In genomic region chr14:103102689-103103260, GRCh38 we compare ENCODE assay signal across 19 cellular contexts. TPM values are rescaled to one million over a fixed set of nuclear protein-coding genes. Genes with fewer than 3 reads are reported as not detected.
A peak's percentile ranks its signal among the peaks of the same experiment; 100 is the strongest.
DNase-seq lines count a peak whose midpoint lies in the region; ATAC-seq, FAIRE-seq and TF ChIP-seq lines count a peak whose summit lies in the region.
"Had no signal": no experiment of that assay in that cellular context is flagged by ENCODE, and none has a peak within 500 bp of the region (broad histone marks: within the 10 kb centered on the region; RNA-seq: fewer than 3 reads in every experiment).

No MANE protein-coding gene starts in this region.

- no peak overlapping the region for H2AFZ ChIP-seq in K562 (ENCODE audit: low read depth, low read length)
- no peak overlapping the region for H2AFZ ChIP-seq in mammary epithelial cell (ENCODE audit: low read depth, low read length)

- H3K27me3 ChIP-seq in right cardiac atrium (ENCODE audit: control insufficient read depth, insufficient read depth) (no peaks in the 10 kb centered on the region), heart left ventricle (peaks cover 17 to 72% (median 44%) of the 10 kb centered on the region in 9 donors), K562 (ENCODE audit: control insufficient read depth in 2 of 2, insufficient read depth in 2 of 2, low read length in 2 of 2) (no peaks in the 10 kb centered on the region), right lobe of liver (no peaks in the 10 kb centered on the region), mammary epithelial cell (ENCODE audit: insufficient read depth, low read length) (peaks cover 30% of the 10 kb centered on the region)

- H3K9ac ChIP-seq in K562 (ENCODE audit: insufficient read depth in 1 of 2, low read depth in 2 of 2, low read length in 2 of 2) (no peak overlapping the region), mammary epithelial cell (ENCODE audit: insufficient read depth, low read length) (no peak overlapping the region)
- H3K9ac ChIP-seq: SK-N-SH had no signal

- TF ChIP-seq POLR2A in heart left ventricle (IDR thresholded peaks at IDR 0.05) (no peak), K562 (conservative IDR thresholded peaks at IDR 0.05) (no peak), right lobe of liver (IDR thresholded peaks at IDR 0.05) (no peak)

- intact Hi-C loops in right cardiac atrium (cut with DNase I) = loop anchor here in 2 of 4 donors (10.0 kb wide), 2 partner anchors 82 to 192 kb away; no protein-coding TSS in a partner anchor
- intact Hi-C loops in heart left ventricle (cut with DNase I) = loop anchor here in 1 of 10 donors (10.0 kb wide), 1 partner anchor 82 kb away; no protein-coding TSS in a partner anchor
- intact Hi-C loops in K562 (cut with micrococcal nuclease) = no loop called here
- intact Hi-C loops in right lobe of liver (cut with DNase I) = loop anchor here (10.0 kb wide), 2 partner anchors 82 to 182 kb away; no protein-coding TSS in a partner anchor
- intact Hi-C loops in mammary epithelial cell (cut with micrococcal nuclease) = no loop called here

- H4K20me1 ChIP-seq in K562 (replicated peaks; ENCODE audit: control insufficient read depth, insufficient read depth, low read length) (no peaks in the 10 kb centered on the region), mammary epithelial cell (ENCODE audit: insufficient read depth, low read length) (peaks cover 3% of the 10 kb centered on the region)

- H3K4me1 ChIP-seq in right cardiac atrium (ENCODE audit: control insufficient read depth, insufficient read depth, low read length) (no peaks in the 10 kb centered on the region), heart left ventricle (peaks cover 0 to 36% (median 22%) of the 10 kb centered on the region in 12 donors), K562 (replicated peaks in 1 of 2; ENCODE audit: control insufficient read depth in 2 of 2, insufficient read depth in 2 of 2, low read length in 2 of 2) (peaks cover 34 to 92% of the 10 kb centered on the region in 2 experiments), right lobe of liver (peaks cover 0 to 77% (median 30%) of the 10 kb centered on the region in 4 donors), mammary epithelial cell (ENCODE audit: insufficient read depth, low read length) (peaks cover 14% of the 10 kb centered on the region)

- H3K79me2 ChIP-seq in K562 (ENCODE audit: control insufficient read depth, insufficient read depth, low read length) = peaks cover 11% of the 10 kb centered on the region; the same call in 2 of the 3 replicates
- H3K79me2 ChIP-seq in mammary epithelial cell (ENCODE audit: insufficient read depth, low read length) = no peaks in the 10 kb centered on the region

- dilution Hi-C loops in mammary epithelial cell (cut with HindIII; ENCODE audit: low sequenced_read_pairs) = no loop called here

- DNase-seq in right cardiac atrium (peak in 2 of 3 donors; percentile 63 to 64), heart left ventricle (no peak), K562 (ENCODE audit: extremely low read depth in 1 of 4, low spot score in 3 of 4) (no peak), right lobe of liver (peak in 2 of 3 donors; percentile 42 to 64), ureter (ENCODE audit: low spot score) (peak; percentile 44), amniotic stem cell (lab: John Stamatoyannopoulos, UW) (no peak), mammary epithelial cell (no peak)
- DNase-seq: Karpas-422, NCI-H1417 treated with DMSO at 0.1 percent for 48 hours had no signal

- no peaks in the 10 kb centered on the region for H3K36me3 ChIP-seq in heart left ventricle
- H3K36me3 ChIP-seq in K562 (ENCODE audit: control insufficient read depth, insufficient read depth, low read length) = peaks cover 6% of the 10 kb centered on the region; the same call in 1 of the 3 replicates
- H3K36me3 ChIP-seq in right lobe of liver = peaks cover 0 to 7% (median 0%) of the 10 kb centered on the region in 4 donors
- H3K36me3 ChIP-seq in mammary epithelial cell (ENCODE audit: insufficient read depth, low read length) = no peaks in the 10 kb centered on the region

- H3K9me1 ChIP-seq in K562 (ENCODE audit: control insufficient read depth, insufficient read depth, low read length) = no peaks in the 10 kb centered on the region

- no peak for TF ChIP-seq EP300 in K562 (IDR thresholded peaks at IDR 0.05; ENCODE audit: low read length)

- TF ChIP-seq CTCF in heart left ventricle (IDR thresholded peaks at IDR 0.05) (no peak), K562 (IDR thresholded peaks at IDR 0.05 in 2 of 3, conservative IDR thresholded peaks at IDR 0.05 in 1 of 3; ENCODE audit: insufficient read depth in 2 of 3, low read depth in 1 of 3, low read length in 3 of 3) (no peak), right lobe of liver (IDR thresholded peaks at IDR 0.05) (no peak), mammary epithelial cell (conservative IDR thresholded peaks at IDR 0.05 in 1 of 2, IDR thresholded peaks at IDR 0.05 in 1 of 2; ENCODE audit: extremely low read depth in 1 of 2, insufficient read depth in 1 of 2, low read depth in 1 of 2, low read length in 2 of 2) (no peak)

- no peak overlapping the region for H3K27ac ChIP-seq in right cardiac atrium (ENCODE audit: low read length)
- no peak overlapping the region for H3K27ac ChIP-seq in heart left ventricle
- no peak overlapping the region for H3K27ac ChIP-seq in K562 (ENCODE audit: extremely low read depth, low read depth, low read length)
- peak overlapping the region in 1 of 3 donors; percentile 63 for H3K27ac ChIP-seq in right lobe of liver
- H3K27ac ChIP-seq in mammary epithelial cell (ENCODE audit: insufficient read depth, low read depth, low read length) = no peak overlapping the region
- H3K27ac ChIP-seq: HL-60 had no signal

- H3K4me2 ChIP-seq in K562 (ENCODE audit: insufficient read depth, low read length) (no peak overlapping the region), mammary epithelial cell (ENCODE audit: insufficient read depth, low read depth, low read length) (no peak overlapping the region)

- H3K9me3 ChIP-seq in right cardiac atrium (ENCODE audit: control insufficient read depth, low read length) (no peaks in the 10 kb centered on the region), heart left ventricle (no peaks in the 10 kb centered on the region), K562 (replicated peaks; ENCODE audit: control insufficient read depth, insufficient read depth, low read depth, low read length) (no peaks in the 10 kb centered on the region), right lobe of liver (no peaks in the 10 kb centered on the region), mammary epithelial cell (replicated peaks; ENCODE audit: insufficient read depth, low read length) (no peaks in the 10 kb centered on the region)
- H3K9me3 ChIP-seq: SK-N-SH had no signal

- H3K4me3 ChIP-seq in right cardiac atrium (ENCODE audit: low read length) (no peak overlapping the region), heart left ventricle (peak overlapping the region in 6 of 12 donors; percentile 9 to 21 (median 18)), K562 (no peak overlapping the region), right lobe of liver (peak overlapping the region in 1 of 3 donors; percentile 45), mammary epithelial cell (replicated peaks in 1 of 3; ENCODE audit: insufficient read depth in 1 of 3, low read depth in 2 of 3, low read length in 3 of 3) (no peak overlapping the region)

- TF ChIP-seq RAD21 in K562 (CRISPR knock-in tag; conservative IDR thresholded peaks at IDR 0.05 in 1 of 2, IDR thresholded peaks at IDR 0.05 in 1 of 2) = no peak

- POLR2A ChIA-PET in K562 (lab: Yijun Ruan, JAX) = interaction anchor here (0.5 kb wide), 1 partner anchor 231 kb away, joined by 3 read pairs; the partner anchor contains the start of gene EIF5

- BruUV-seq in K562 (replicated peaks; lab: Mats Ljungman, UMichigan) (no TSS peak), mammary epithelial cell (replicated peaks; lab: Mats Ljungman, UMichigan) (no TSS peak)

- no peak for ATAC-seq in right cardiac atrium
- no peak for ATAC-seq in heart left ventricle
- ATAC-seq in K562 = no peak
- no peak for ATAC-seq in right lobe of liver
- ATAC-seq in GM21737 (IDR thresholded peaks at IDR 0.05; ENCODE audit: unreplicated experiment) = no peak

- in situ Hi-C loops in K562 (cut with MboI) = loop anchor here (10.0 kb wide), 1 partner anchor 192 kb away; no protein-coding TSS in a partner anchor
- in situ Hi-C loops in mammary epithelial cell (cut with MboI; ENCODE audit: low sequenced_read_pairs in 2 of 2) = loop anchor here in 1 of 2 donors (10.0 kb wide), 1 partner anchor 182 kb away; no protein-coding TSS in a partner anchor

- 40% methylated on average over 39 of the region's 39 CpGs for WGBS in right cardiac atrium
- 35 to 57% (median 43%) methylated on average over 17 to 39 of the region's 39 CpGs for WGBS in heart left ventricle, 4 donors
- 91% methylated on average over 12 of the region's 39 CpGs for WGBS in K562 (ENCODE audit: insufficient coverage, low coverage, missing lambda C conversion rate)
- 23% methylated on average over 4 of the region's 39 CpGs for WGBS in right lobe of liver (ENCODE audit: insufficient coverage, low coverage, low lambda C conversion rate, missing lambda C conversion rate)
- WGBS in mammary epithelial cell (ENCODE audit: low coverage, missing lambda C conversion rate) = 28% methylated on average over 36 of the region's 39 CpGs

- no peak for FAIRE-seq in K562 (lab: Jason Lieb, UNC)
- FAIRE-seq: A204.1, G401.6 had no signal

- CTCF ChIA-PET in K562 (lab: Yijun Ruan, JAX; ENCODE audit: low intra/inter-chr PET ratio) = no interaction called here
- CTCF ChIA-PET in mammary epithelial cell (lab: Charles Lee; ENCODE audit: low non-redundant PET) = no interaction called here

RNA-seq across cellular contexts. Expression of gene EXOC3L4, which starts 8.2 kb away (rescaled TPM):
- 1 to 10 TPM in 3 of 4 donors, under 1 TPM in 1; 0.63 to 2.5 (median 1.1) TPM for total RNA-seq in right cardiac atrium
- 1.4 TPM for polyA plus RNA-seq in right cardiac atrium
- 1 to 10 TPM in 1 of 9 donors, under 1 TPM in 3, not detected in 5; 0.21 to 3.2 (median 0.48) TPM for total RNA-seq in heart left ventricle
- under 1 TPM; 0.37 to 0.53 TPM for polyA plus RNA-seq in heart left ventricle
- 7.7 and 24.3 TPM in 2 replicates for total RNA-seq in K562 (2011; cell fraction: chromatin; rRNA removed; ENCODE audit: low replicate concordance)
- 22.4 and 23.0 TPM in 2 replicates for total RNA-seq in K562 (2011; cell fraction: nucleolus; rRNA removed)
- 13.8 and 17.9 TPM in 2 replicates for total RNA-seq in K562 (2011; cell fraction: nucleoplasm; rRNA removed)
- 3.5 and 5.6 TPM in 2 replicates for total RNA-seq in K562 (2014; rRNA removed)
- 0.33 TPM in 1 of 2 replicates, not detected in the other for total RNA-seq in K562 (2014; rRNA removed; fragmentation: Illumina TruSeq; extraction: Trizol)
- total RNA-seq in K562 (2015; rRNA removed; fragmentation: Illumina TruSeq; extraction: Trizol) = 0.83 and 1.6 TPM in 2 replicates
- 5.4 and 6.7 TPM in 2 replicates for total RNA-seq in K562 (2021)
- 1.1 and 2.0 TPM in 2 replicates for polyA plus RNA-seq in K562 (2011; rRNA removed)
- 1.6 and 3.7 TPM in 2 replicates for polyA plus RNA-seq in K562 (2011; cell fraction: cytosol; rRNA removed)
- polyA plus RNA-seq in K562 (2011; cell fraction: nucleus; rRNA removed) = 8.4 and 18.9 TPM in 2 replicates
- polyA plus RNA-seq in K562 (2012) = 1.8 and 2.2 TPM in 2 replicates
- polyA plus RNA-seq in K562 (2014; fragmentation: Illumina TruSeq; extraction: Trizol) = 0.25 and 0.97 TPM in 2 replicates
- under 1 TPM in 1 of 2 experiments, not detected in 1; 0.10 TPM for polyA plus RNA-seq in K562 (2014; fragmentation: Nextera tagmentation; extraction: Ambion mirVana)
- 6.2 and 11.7 TPM in 2 replicates for polyA plus RNA-seq in K562 (2014; rRNA removed)
- polyA minus RNA-seq in K562 (2011; rRNA and poly(A)+ RNA removed) = 0.21 TPM in 1 of 2 replicates, not detected in the other
- polyA minus RNA-seq in K562 (2011; cell fraction: cytosol; rRNA and poly(A)+ RNA removed) = 2.5 and 2.9 TPM in 2 replicates
- 3.1 and 5.0 TPM in 2 replicates for polyA minus RNA-seq in K562 (2011; cell fraction: nucleus; rRNA and poly(A)+ RNA removed)
- 10 to 100 TPM; 34.2 to 87.1 (median 48.1) TPM for total RNA-seq in right lobe of liver
- 2.5 TPM for total RNA-seq in ureter
- total RNA-seq in mammary epithelial cell = not detected
- not detected for polyA plus RNA-seq in mammary epithelial cell
- polyA minus RNA-seq in mammary epithelial cell = not detected
- total RNA-seq: H4, HT1080, IMR-90, MCF 10A, RPMI7951 had no signal
- polyA plus RNA-seq: IMR-90 had no signal

RNA-seq across cellular contexts. Expression of gene LBHD2, which starts 18.8 kb away (rescaled TPM):
- total RNA-seq in right cardiac atrium = not detected
- not detected for polyA plus RNA-seq in right cardiac atrium
- total RNA-seq in heart left ventricle = not detected
- polyA plus RNA-seq in heart left ventricle = under 1 TPM in 1 of 2 donors, not detected in 1; 0.19 TPM
- total RNA-seq in K562 (2011; cell fraction: chromatin; rRNA removed; ENCODE audit: low replicate concordance) = not detected in 2 replicates
- total RNA-seq in K562 (2011; cell fraction: nucleolus; rRNA removed) = not detected in 2 replicates
- total RNA-seq in K562 (2011; cell fraction: nucleoplasm; rRNA removed) = not detected in 2 replicates
- not detected in 2 replicates for total RNA-seq in K562 (2014; rRNA removed)
- not detected in 2 replicates for total RNA-seq in K562 (2014; rRNA removed; fragmentation: Illumina TruSeq; extraction: Trizol)
- not detected in 2 replicates for total RNA-seq in K562 (2015; rRNA removed; fragmentation: Illumina TruSeq; extraction: Trizol)
- not detected in 2 replicates for total RNA-seq in K562 (2021)
- not detected in 2 replicates for polyA plus RNA-seq in K562 (2011; rRNA removed)
- 0.30 TPM in 1 of 2 replicates, not detected in the other for polyA plus RNA-seq in K562 (2011; cell fraction: cytosol; rRNA removed)
- polyA plus RNA-seq in K562 (2011; cell fraction: nucleus; rRNA removed) = not detected in 2 replicates
- polyA plus RNA-seq in K562 (2012) = not detected in 2 replicates
- polyA plus RNA-seq in K562 (2014; fragmentation: Illumina TruSeq; extraction: Trizol) = not detected in 2 replicates
- not detected for polyA plus RNA-seq in K562 (2014; fragmentation: Nextera tagmentation; extraction: Ambion mirVana)
- polyA plus RNA-seq in K562 (2014; rRNA removed) = not detected in 2 replicates
- polyA minus RNA-seq in K562 (2011; rRNA and poly(A)+ RNA removed) = not detected in 2 replicates
- not detected in 2 replicates for polyA minus RNA-seq in K562 (2011; cell fraction: cytosol; rRNA and poly(A)+ RNA removed)
- not detected in 2 replicates for polyA minus RNA-seq in K562 (2011; cell fraction: nucleus; rRNA and poly(A)+ RNA removed)
- total RNA-seq in right lobe of liver = not detected
- total RNA-seq in ureter = not detected
- not detected for total RNA-seq in mammary epithelial cell
- not detected for polyA plus RNA-seq in mammary epithelial cell
- polyA minus RNA-seq in mammary epithelial cell = not detected
- total RNA-seq: H4, HT1080, IMR-90, MCF 10A, RPMI7951 had no signal
- polyA plus RNA-seq: IMR-90, SK-N-SH had no signal

RNA-seq across cellular contexts. Expression of gene TNFAIP2, which starts 20.5 kb away (rescaled TPM):
- total RNA-seq in right cardiac atrium = 10 to 100 TPM; 41.5 to 51.3 (median 49.4) TPM
- polyA plus RNA-seq in right cardiac atrium = 46.7 TPM
- total RNA-seq in heart left ventricle = 100 to 1,000 TPM in 2 of 9 donors, 10 to 100 TPM in 7; 22.0 to 253 (median 33.5) TPM
- polyA plus RNA-seq in heart left ventricle = 10 to 100 TPM; 23.8 to 53.6 TPM
- 31.9 and 75.4 TPM in 2 replicates for total RNA-seq in K562 (2011; cell fraction: chromatin; rRNA removed; ENCODE audit: low replicate concordance)
- 55.1 and 66.9 TPM in 2 replicates for total RNA-seq in K562 (2011; cell fraction: nucleolus; rRNA removed)
- total RNA-seq in K562 (2011; cell fraction: nucleoplasm; rRNA removed) = 38.6 and 39.3 TPM in 2 replicates
- total RNA-seq in K562 (2014; rRNA removed) = 39.5 and 46.0 TPM in 2 replicates
- 20.8 and 23.7 TPM in 2 replicates for total RNA-seq in K562 (2014; rRNA removed; fragmentation: Illumina TruSeq; extraction: Trizol)
- 68.6 and 70.2 TPM in 2 replicates for total RNA-seq in K562 (2015; rRNA removed; fragmentation: Illumina TruSeq; extraction: Trizol)
- total RNA-seq in K562 (2021) = 52.7 and 61.2 TPM in 2 replicates
- polyA plus RNA-seq in K562 (2011; rRNA removed) = 22.6 and 35.4 TPM in 2 replicates
- polyA plus RNA-seq in K562 (2011; cell fraction: cytosol; rRNA removed) = 30.5 and 40.8 TPM in 2 replicates
- 171 and 203 TPM in 2 replicates for polyA plus RNA-seq in K562 (2011; cell fraction: nucleus; rRNA removed)
- polyA plus RNA-seq in K562 (2012) = 33.8 and 69.4 TPM in 2 replicates
- 42.7 and 59.7 TPM in 2 replicates for polyA plus RNA-seq in K562 (2014; fragmentation: Illumina TruSeq; extraction: Trizol)
- 10 to 100 TPM; 44.6 to 49.7 TPM for polyA plus RNA-seq in K562 (2014; fragmentation: Nextera tagmentation; extraction: Ambion mirVana)
- 47.6 and 63.5 TPM in 2 replicates for polyA plus RNA-seq in K562 (2014; rRNA removed)
- polyA minus RNA-seq in K562 (2011; rRNA and poly(A)+ RNA removed) = 8.9 and 13.3 TPM in 2 replicates
- 25.6 and 31.0 TPM in 2 replicates for polyA minus RNA-seq in K562 (2011; cell fraction: cytosol; rRNA and poly(A)+ RNA removed)
- polyA minus RNA-seq in K562 (2011; cell fraction: nucleus; rRNA and poly(A)+ RNA removed) = 17.0 and 18.2 TPM in 2 replicates
- 100 to 1,000 TPM in 1 of 6 experiments, 10 to 100 TPM in 5; 23.2 to 122 (median 32.6) TPM for total RNA-seq in right lobe of liver
- 720 TPM for total RNA-seq in ureter
- total RNA-seq in mammary epithelial cell = 1 to 10 TPM; 1.8 to 3.3 TPM
- 0.14 TPM for polyA plus RNA-seq in mammary epithelial cell
- polyA minus RNA-seq in mammary epithelial cell = not detected

RNA-seq across cellular contexts. Expression of gene CDC42BPB, which starts 45.4 kb away (rescaled TPM):
- total RNA-seq in right cardiac atrium (10 to 100 TPM; 67.0 to 82.5 (median 69.8) TPM), heart left ventricle (100 to 1,000 TPM in 1 of 9 donors, 10 to 100 TPM in 8; 58.9 to 124 (median 68.9) TPM), K562 (2014; rRNA removed) (12.6 and 15.1 TPM in 2 replicates), K562 (2014; rRNA removed; fragmentation: Illumina TruSeq; extraction: Trizol) (8.8 and 9.0 TPM in 2 replicates), K562 (2015; rRNA removed; fragmentation: Illumina TruSeq; extraction: Trizol) (8.7 and 9.7 TPM in 2 replicates), K562 (2021) (19.6 and 24.3 TPM in 2 replicates), right lobe of liver (10 to 100 TPM; 38.4 to 55.5 (median 43.0) TPM), ureter (131 TPM), mammary epithelial cell (10 to 100 TPM; 73.5 to 82.5 TPM)
- polyA plus RNA-seq in right cardiac atrium (42.5 TPM), heart left ventricle (10 to 100 TPM; 31.1 to 72.4 TPM), K562 (2011; rRNA removed) (19.5 and 22.9 TPM in 2 replicates), K562 (2014; fragmentation: Illumina TruSeq; extraction: Trizol) (16.5 and 17.0 TPM in 2 replicates), K562 (2014; fragmentation: Nextera tagmentation; extraction: Ambion mirVana) (under 1 TPM; 0.07 to 0.25 TPM), K562 (2014; rRNA removed) (13.9 and 15.0 TPM in 2 replicates), mammary epithelial cell (52.4 TPM)
- total RNA-seq in K562 (2011; cell fraction: chromatin; rRNA removed; ENCODE audit: low replicate concordance) = 119 and 196 TPM in 2 replicates
- 64.6 and 73.0 TPM in 2 replicates for total RNA-seq in K562 (2011; cell fraction: nucleolus; rRNA removed)
- 59.7 and 71.4 TPM in 2 replicates for total RNA-seq in K562 (2011; cell fraction: nucleoplasm; rRNA removed)
- 11.9 and 18.9 TPM in 2 replicates for polyA plus RNA-seq in K562 (2011; cell fraction: cytosol; rRNA removed)
- polyA plus RNA-seq in K562 (2011; cell fraction: nucleus; rRNA removed) = 48.6 and 73.5 TPM in 2 replicates
- polyA plus RNA-seq in K562 (2012) = 17.6 and 18.7 TPM in 2 replicates
- 18.5 and 26.6 TPM in 2 replicates for polyA minus RNA-seq in K562 (2011; rRNA and poly(A)+ RNA removed)
- polyA minus RNA-seq in K562 (2011; cell fraction: cytosol; rRNA and poly(A)+ RNA removed) = 21.0 and 21.4 TPM in 2 replicates
- polyA minus RNA-seq in K562 (2011; cell fraction: nucleus; rRNA and poly(A)+ RNA removed) = 22.5 and 33.5 TPM in 2 replicates
- 196 TPM for polyA minus RNA-seq in mammary epithelial cell

Comparison
In these comparisons a context has a peak if more than half of its experiments do, and no peak if none do; other contexts are left out.
1. DNase-seq: peak in right cardiac atrium (2 of 3), right lobe of liver (2 of 3) and ureter (single experiment); none in heart left ventricle (0 of 5), K562 (0 of 4), amniotic stem cell (single experiment) and mammary epithelial cell (single experiment).
2. RNA of gene TNFAIP2, which starts 20.5 kb away (total RNA-seq): 720 TPM in ureter (single experiment), 20.8 to 75.4 TPM in K562, 41.5 to 51.3 TPM in right cardiac atrium, 23.2 to 122 TPM in right lobe of liver and 22.0 to 253 TPM in heart left ventricle; 1.8 to 3.3 TPM in mammary epithelial cell; every median in the first group is over 4 times any median in the second.
3. intact Hi-C loops: an anchor here in right lobe of liver (10.0 kb wide); none called in K562 and mammary epithelial cell.